In the genomic region with DNA sequence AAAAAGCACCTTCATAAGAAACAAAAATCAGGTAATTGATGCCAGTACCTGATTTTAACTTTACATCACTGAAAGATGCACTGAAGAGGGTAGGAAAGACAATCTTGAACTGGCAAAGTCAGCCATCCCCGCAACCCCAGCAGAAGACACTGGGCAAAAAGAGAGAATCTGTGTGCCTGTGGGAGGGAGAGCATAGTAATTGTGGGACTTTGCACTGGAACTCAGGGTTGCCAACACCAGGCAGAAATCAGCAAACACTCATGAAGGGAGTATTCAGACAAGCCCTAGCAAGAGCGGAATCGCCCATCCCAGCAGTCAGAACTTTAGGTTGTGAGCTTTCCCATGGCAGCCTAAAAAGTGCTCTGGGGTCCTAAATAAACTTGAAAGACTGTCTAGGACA, we compare ENCODE assay signal across 1 cellular context.
TF ChIP-seq lines count a peak whose summit lies in the region.

No MANE protein-coding gene starts in this region.

TF ChIP-seq in WTC11, 78 proteins besides CTCF, POLR2A, EP300 and RAD21 (continued from another document):
- TF ChIP-seq, protein P1, sequence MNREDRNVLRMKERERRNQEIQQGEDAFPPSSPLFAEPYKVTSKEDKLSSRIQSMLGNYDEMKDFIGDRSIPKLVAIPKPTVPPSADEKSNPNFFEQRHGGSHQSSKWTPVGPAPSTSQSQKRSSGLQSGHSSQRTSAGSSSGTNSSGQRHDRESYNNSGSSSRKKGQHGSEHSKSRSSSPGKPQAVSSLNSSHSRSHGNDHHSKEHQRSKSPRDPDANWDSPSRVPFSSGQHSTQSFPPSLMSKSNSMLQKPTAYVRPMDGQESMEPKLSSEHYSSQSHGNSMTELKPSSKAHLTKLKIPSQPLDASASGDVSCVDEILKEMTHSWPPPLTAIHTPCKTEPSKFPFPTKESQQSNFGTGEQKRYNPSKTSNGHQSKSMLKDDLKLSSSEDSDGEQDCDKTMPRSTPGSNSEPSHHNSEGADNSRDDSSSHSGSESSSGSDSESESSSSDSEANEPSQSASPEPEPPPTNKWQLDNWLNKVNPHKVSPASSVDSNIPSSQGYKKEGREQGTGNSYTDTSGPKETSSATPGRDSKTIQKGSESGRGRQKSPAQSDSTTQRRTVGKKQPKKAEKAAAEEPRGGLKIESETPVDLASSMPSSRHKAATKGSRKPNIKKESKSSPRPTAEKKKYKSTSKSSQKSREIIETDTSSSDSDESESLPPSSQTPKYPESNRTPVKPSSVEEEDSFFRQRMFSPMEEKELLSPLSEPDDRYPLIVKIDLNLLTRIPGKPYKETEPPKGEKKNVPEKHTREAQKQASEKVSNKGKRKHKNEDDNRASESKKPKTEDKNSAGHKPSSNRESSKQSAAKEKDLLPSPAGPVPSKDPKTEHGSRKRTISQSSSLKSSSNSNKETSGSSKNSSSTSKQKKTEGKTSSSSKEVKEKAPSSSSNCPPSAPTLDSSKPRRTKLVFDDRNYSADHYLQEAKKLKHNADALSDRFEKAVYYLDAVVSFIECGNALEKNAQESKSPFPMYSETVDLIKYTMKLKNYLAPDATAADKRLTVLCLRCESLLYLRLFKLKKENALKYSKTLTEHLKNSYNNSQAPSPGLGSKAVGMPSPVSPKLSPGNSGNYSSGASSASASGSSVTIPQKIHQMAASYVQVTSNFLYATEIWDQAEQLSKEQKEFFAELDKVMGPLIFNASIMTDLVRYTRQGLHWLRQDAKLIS (CRISPR knock-in tag; IDR thresholded peaks at IDR 0.05; ENCODE audit: borderline replicate concordance): no peak
- TF ChIP-seq, protein P2, sequence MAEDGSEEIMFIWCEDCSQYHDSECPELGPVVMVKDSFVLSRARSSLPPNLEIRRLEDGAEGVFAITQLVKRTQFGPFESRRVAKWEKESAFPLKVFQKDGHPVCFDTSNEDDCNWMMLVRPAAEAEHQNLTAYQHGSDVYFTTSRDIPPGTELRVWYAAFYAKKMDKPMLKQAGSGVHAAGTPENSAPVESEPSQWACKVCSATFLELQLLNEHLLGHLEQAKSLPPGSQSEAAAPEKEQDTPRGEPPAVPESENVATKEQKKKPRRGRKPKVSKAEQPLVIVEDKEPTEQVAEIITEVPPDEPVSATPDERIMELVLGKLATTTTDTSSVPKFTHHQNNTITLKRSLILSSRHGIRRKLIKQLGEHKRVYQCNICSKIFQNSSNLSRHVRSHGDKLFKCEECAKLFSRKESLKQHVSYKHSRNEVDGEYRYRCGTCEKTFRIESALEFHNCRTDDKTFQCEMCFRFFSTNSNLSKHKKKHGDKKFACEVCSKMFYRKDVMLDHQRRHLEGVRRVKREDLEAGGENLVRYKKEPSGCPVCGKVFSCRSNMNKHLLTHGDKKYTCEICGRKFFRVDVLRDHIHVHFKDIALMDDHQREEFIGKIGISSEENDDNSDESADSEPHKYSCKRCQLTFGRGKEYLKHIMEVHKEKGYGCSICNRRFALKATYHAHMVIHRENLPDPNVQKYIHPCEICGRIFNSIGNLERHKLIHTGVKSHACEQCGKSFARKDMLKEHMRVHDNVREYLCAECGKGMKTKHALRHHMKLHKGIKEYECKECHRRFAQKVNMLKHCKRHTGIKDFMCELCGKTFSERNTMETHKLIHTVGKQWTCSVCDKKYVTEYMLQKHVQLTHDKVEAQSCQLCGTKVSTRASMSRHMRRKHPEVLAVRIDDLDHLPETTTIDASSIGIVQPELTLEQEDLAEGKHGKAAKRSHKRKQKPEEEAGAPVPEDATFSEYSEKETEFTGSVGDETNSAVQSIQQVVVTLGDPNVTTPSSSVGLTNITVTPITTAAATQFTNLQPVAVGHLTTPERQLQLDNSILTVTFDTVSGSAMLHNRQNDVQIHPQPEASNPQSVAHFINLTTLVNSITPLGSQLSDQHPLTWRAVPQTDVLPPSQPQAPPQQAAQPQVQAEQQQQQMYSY (CRISPR knock-in tag; IDR thresholded peaks at IDR 0.05): no peak
- no peak for TF ChIP-seq IRF2 (CRISPR knock-in tag; IDR thresholded peaks at IDR 0.05; ENCODE audit: borderline replicate concordance, low read depth)
- TF ChIP-seq SP1 (CRISPR knock-in tag; conservative IDR thresholded peaks at IDR 0.05): no peak
- TF ChIP-seq, protein P3, sequence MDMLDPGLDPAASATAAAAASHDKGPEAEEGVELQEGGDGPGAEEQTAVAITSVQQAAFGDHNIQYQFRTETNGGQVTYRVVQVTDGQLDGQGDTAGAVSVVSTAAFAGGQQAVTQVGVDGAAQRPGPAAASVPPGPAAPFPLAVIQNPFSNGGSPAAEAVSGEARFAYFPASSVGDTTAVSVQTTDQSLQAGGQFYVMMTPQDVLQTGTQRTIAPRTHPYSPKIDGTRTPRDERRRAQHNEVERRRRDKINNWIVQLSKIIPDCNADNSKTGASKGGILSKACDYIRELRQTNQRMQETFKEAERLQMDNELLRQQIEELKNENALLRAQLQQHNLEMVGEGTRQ (CRISPR knock-in tag; IDR thresholded peaks at IDR 0.05): no peak
- no peak for TF ChIP-seq TEAD4 (CRISPR knock-in tag; IDR thresholded peaks at IDR 0.05)
- no peak for TF ChIP-seq ZNF396 (CRISPR knock-in tag; IDR thresholded peaks at IDR 0.05; ENCODE audit: borderline replicate concordance)
- no peak for TF ChIP-seq FOXJ3 (CRISPR knock-in tag; IDR thresholded peaks at IDR 0.05; ENCODE audit: borderline replicate concordance)
